ENCODE assay signal across 1 cellular context in the genomic region with DNA sequence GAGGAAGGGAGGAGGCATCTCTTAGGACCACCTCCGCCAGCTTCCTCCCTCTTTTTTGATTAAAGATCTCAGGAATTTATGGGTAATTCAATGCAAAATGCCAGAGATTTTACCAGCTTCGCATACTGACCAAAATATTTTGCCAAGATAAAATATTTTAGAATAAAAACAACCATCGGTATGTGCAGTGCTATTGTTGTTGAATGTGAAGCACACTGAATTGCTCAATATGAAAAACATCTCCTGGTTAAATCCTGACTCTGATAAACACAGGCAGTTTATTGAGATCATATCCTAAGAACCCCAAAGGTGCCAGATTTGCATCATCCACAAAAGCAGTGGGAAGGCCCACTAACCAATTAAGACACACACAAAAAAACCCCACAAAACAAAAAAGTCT.
TF ChIP-seq lines count a peak whose summit lies in the region.

No MANE protein-coding gene starts in this region.

TF ChIP-seq in SK-N-SH treated with all-trans-retinoic acid at 6 μM for 48 hours, 23 proteins besides CTCF, POLR2A, EP300 and RAD21 (continued from another document):
- TF ChIP-seq CSRNP3 (CRISPR knock-in tag; IDR thresholded peaks at IDR 0.05) (no peak), ZFP3 (CRISPR knock-in tag; IDR thresholded peaks at IDR 0.05) (no peak)
